Comparison of ENCODE assay signal across 9 cellular contexts in the genomic region with DNA sequence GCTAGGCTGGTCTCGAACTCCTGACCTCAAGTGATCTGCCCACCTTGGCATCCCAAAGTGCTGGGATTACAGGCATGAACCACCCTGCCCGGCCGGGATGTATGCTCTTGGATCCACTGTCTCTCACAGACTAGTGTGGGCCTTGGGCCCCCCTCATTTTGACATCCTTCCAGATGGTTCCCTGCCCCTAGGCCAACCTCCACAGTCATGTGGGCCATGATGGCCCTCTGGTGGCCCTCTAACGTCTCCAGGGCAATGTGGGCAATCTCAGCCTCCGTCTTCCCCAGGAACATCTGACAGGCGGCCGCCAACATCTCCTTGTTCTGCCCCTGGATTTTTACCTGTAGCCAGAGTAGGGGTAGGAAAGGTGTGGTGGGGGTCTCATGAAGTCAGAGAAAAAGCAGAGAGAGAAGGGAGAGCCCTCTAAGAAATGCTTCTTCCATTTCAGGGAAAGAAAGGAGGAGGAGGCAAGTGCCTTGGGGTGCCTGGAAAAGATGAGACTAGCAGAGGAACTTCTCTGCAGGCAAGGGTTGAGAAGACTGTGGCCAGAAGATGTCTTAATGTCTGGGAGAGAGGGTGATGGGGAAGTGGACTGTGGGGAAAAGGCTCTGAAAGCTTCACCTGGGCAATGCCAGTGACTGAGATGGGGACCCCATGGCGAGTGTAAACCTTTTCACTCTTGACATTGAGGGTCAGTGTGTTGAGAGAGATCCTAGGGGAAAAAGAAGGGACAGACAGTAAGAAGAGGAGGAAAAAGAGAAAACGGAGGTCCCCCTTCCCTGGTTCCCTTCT. TPM values are rescaled to one million over a fixed set of nuclear protein-coding genes. Genes with fewer than 3 reads are reported as not detected.
DNase-seq lines count a peak whose midpoint lies in the region; ATAC-seq, FAIRE-seq and TF ChIP-seq lines count a peak whose summit lies in the region.
"Had no signal": no experiment of that assay in that cellular context is flagged by ENCODE, and none has a peak within 500 bp of the region (broad histone marks: within the 10 kb centered on the region; RNA-seq: fewer than 3 reads in every experiment).

No MANE protein-coding gene starts in this region.

- H3K27me3 ChIP-seq in hepatocyte, result no peaks in the 10 kb centered on the region

- intact Hi-C loops in activated CD8-positive, alpha-beta T cell treated with anti-CD3 and anti-CD28 coated beads for 36 hours (cut with micrococcal nuclease), result loop anchor here (5.0 kb wide), 1 partner anchor 46 kb away; no protein-coding TSS in a partner anchor

- H3K4me1 Mint-ChIP-seq in HFFc6 (ENCODE audit: low read depth), result peaks cover 66% of the 10 kb centered on the region
- peaks cover 71% of the 10 kb centered on the region for H3K4me1 Mint-ChIP-seq in activated CD8-positive, alpha-beta T cell treated with anti-CD3 and anti-CD28 coated beads for 36 hours (ENCODE audit: low read depth)
- peaks cover 78% of the 10 kb centered on the region for H3K4me1 Mint-ChIP-seq in stimulated activated effector memory CD8-positive, alpha-beta T cell treated with anti-CD3 and anti-CD28 coated beads, Interleukin-12 subunit alpha, Interleukin-12 subunit beta, amount 100 ng/mL, for 72 hours

- H3K4me3 Mint-ChIP-seq in HFFc6, result peak overlapping the region; percentile 94
- H3K4me3 Mint-ChIP-seq in activated CD8-positive, alpha-beta T cell treated with anti-CD3 and anti-CD28 coated beads for 36 hours, result peak overlapping the region; percentile 99
- H3K4me3 Mint-ChIP-seq in stimulated activated effector memory CD8-positive, alpha-beta T cell treated with anti-CD3 and anti-CD28 coated beads, Interleukin-12 subunit alpha, Interleukin-12 subunit beta, amount 100 ng/mL, for 72 hours, result peak overlapping the region; percentile 98

- no peak overlapping the region for H2AFZ ChIP-seq in hepatocyte

- H3K9me3 ChIP-seq in hepatocyte (ENCODE audit: low read depth), result no peaks in the 10 kb centered on the region

- WGBS in hepatocyte (ENCODE audit: low lambda C conversion rate, missing lambda C conversion rate), result 81% methylated on average over 9 of the region's 9 CpGs

- CTCF ChIA-PET in activated CD8-positive, alpha-beta T cell treated with anti-CD3 and anti-CD28 coated beads for 36 hours (lab: Charles Lee), result interaction anchor here (0.7 to 25.8 kb wide), 6 partner anchors 10 to 257 kb away, joined by 3 to 704 read pairs (median 6); partner anchors contain the start of gene DHX16

- no peaks in the 10 kb centered on the region for H3K36me3 ChIP-seq in hepatocyte (replicated peaks; ENCODE audit: insufficient read depth, low read depth)

- H3K27me3 Mint-ChIP-seq in HFFc6 (ENCODE audit: insufficient read depth), result peaks cover 15% of the 10 kb centered on the region
- no peaks in the 10 kb centered on the region for H3K27me3 Mint-ChIP-seq in activated CD8-positive, alpha-beta T cell treated with anti-CD3 and anti-CD28 coated beads for 36 hours

- H3K4me1 ChIP-seq in hepatocyte (ENCODE audit: insufficient read depth), result peaks cover 9% of the 10 kb centered on the region

- TF ChIP-seq CTCF in HFFc6 (IDR thresholded peaks at IDR 0.05) (peak; percentile 34), hepatocyte (IDR thresholded peaks at IDR 0.05; ENCODE audit: poor library complexity) (no peak)
- peak; percentile 7 for TF ChIP-seq CTCF in activated CD8-positive, alpha-beta T cell treated with anti-CD3 and anti-CD28 coated beads for 36 hours (IDR thresholded peaks at IDR 0.05)

- H3K4me3 ChIP-seq in hepatocyte, result peak overlapping the region; percentile 44

- no peak for FAIRE-seq in H54 (lab: Jason Lieb, UNC)

- peaks cover 67% of the 10 kb centered on the region for H3K79me2 ChIP-seq in hepatocyte

- H3K27ac ChIP-seq in hepatocyte, result peak overlapping the region; percentile 94

- POLR2A ChIA-PET in activated CD8-positive, alpha-beta T cell treated with anti-CD3 and anti-CD28 coated beads for 36 hours (lab: Charles Lee), result interaction anchor here (0.6 to 10.9 kb wide), 19 partner anchors 10 to 283 kb away, joined by 3 to 212 read pairs (median 4); partner anchors contain the start of gene MDC1

- H3K27ac Mint-ChIP-seq in HFFc6, result peak overlapping the region; percentile 93
- H3K27ac Mint-ChIP-seq in activated CD8-positive, alpha-beta T cell treated with anti-CD3 and anti-CD28 coated beads for 36 hours, result peak overlapping the region; percentile 87
- peak overlapping the region; percentile 98 for H3K27ac Mint-ChIP-seq in stimulated activated effector memory CD8-positive, alpha-beta T cell treated with anti-CD3 and anti-CD28 coated beads, Interleukin-12 subunit alpha, Interleukin-12 subunit beta, amount 100 ng/mL, for 72 hours

- no peak for ATAC-seq in activated CD8-positive, alpha-beta T cell treated with anti-CD3 and anti-CD28 coated beads for 36 hours
- ATAC-seq in stimulated activated effector memory CD8-positive, alpha-beta T cell treated with anti-CD3 and anti-CD28 coated beads, Interleukin-12 subunit alpha, Interleukin-12 subunit beta, amount 100 ng/mL, for 72 hours, result no peak
- no peak for ATAC-seq in HG03025 (IDR thresholded peaks at IDR 0.05; ENCODE audit: low FRiP score, unreplicated experiment)

- DNase-seq in HFFc6, result no peak
- peak; percentile 35 for DNase-seq in activated CD8-positive, alpha-beta T cell treated with anti-CD3 and anti-CD28 coated beads for 36 hours
- DNase-seq in hepatocyte (ENCODE audit: low spot score), result no peak
- DNase-seq in stimulated activated effector memory CD8-positive, alpha-beta T cell treated with anti-CD3 and anti-CD28 coated beads, Interleukin-12 subunit alpha, Interleukin-12 subunit beta, amount 100 ng/mL, for 72 hours (ENCODE audit: low spot score in 2 of 2), result no peak
- DNase-seq in NCI-H1105 (lab: John Stamatoyannopoulos, UW), result no peak
- DNase-seq in UCSD-AML1 (lab: John Stamatoyannopoulos, UW; ENCODE audit: unreplicated experiment), result no peak
- DNase-seq in H54 (ENCODE audit: insufficient read length, low spot score), result no peak
- DNase-seq: NCI-H345 had no signal

- no peak for TF ChIP-seq POLR2A in H54 (IDR thresholded peaks at IDR 0.05; ENCODE audit: low read depth, low read length)

- no peaks in the 10 kb centered on the region for H3K9me2 ChIP-seq in hepatocyte (replicated peaks; ENCODE audit: insufficient read depth)

- H4K20me1 ChIP-seq in hepatocyte (ENCODE audit: insufficient read depth, poor library complexity, severe bottlenecking), result no peaks in the 10 kb centered on the region

- H3K4me2 ChIP-seq in hepatocyte, result peak overlapping the region; percentile 92

- no peaks in the 10 kb centered on the region for H3K9me3 Mint-ChIP-seq in HFFc6
- H3K9me3 Mint-ChIP-seq in activated CD8-positive, alpha-beta T cell treated with anti-CD3 and anti-CD28 coated beads for 36 hours, result peaks cover 8% of the 10 kb centered on the region
- no peaks in the 10 kb centered on the region for H3K9me3 Mint-ChIP-seq in stimulated activated effector memory CD8-positive, alpha-beta T cell treated with anti-CD3 and anti-CD28 coated beads, Interleukin-12 subunit alpha, Interleukin-12 subunit beta, amount 100 ng/mL, for 72 hours

- peaks cover 65% of the 10 kb centered on the region for H3K36me3 Mint-ChIP-seq in HFFc6 (ENCODE audit: low read depth)
- H3K36me3 Mint-ChIP-seq in activated CD8-positive, alpha-beta T cell treated with anti-CD3 and anti-CD28 coated beads for 36 hours (ENCODE audit: low read depth), result peaks cover 79% of the 10 kb centered on the region
- peaks cover 91% of the 10 kb centered on the region for H3K36me3 Mint-ChIP-seq in stimulated activated effector memory CD8-positive, alpha-beta T cell treated with anti-CD3 and anti-CD28 coated beads, Interleukin-12 subunit alpha, Interleukin-12 subunit beta, amount 100 ng/mL, for 72 hours

RNA-seq across cellular contexts. Expression of gene FLOT1, which starts 1.3 kb away (rescaled TPM):
- 100 to 1,000 TPM; 218 to 286 (median 236) TPM for total RNA-seq in HFFc6 (2021; fragmentation: NEBNext Ultra II Directional; extraction: Animal tissue kit (Norgen Biotek cat#: 25700))
- total RNA-seq in activated CD8-positive, alpha-beta T cell treated with anti-CD3 and anti-CD28 coated beads for 36 hours, result 100 to 1,000 TPM; 135 TPM
- 93.5 and 103 TPM in 2 replicates for total RNA-seq in hepatocyte
- polyA plus RNA-seq in hepatocyte, result 144 and 148 TPM in 2 replicates

RNA-seq across cellular contexts. Expression of gene IER3, which starts 3.2 kb away (rescaled TPM):
- 10 to 100 TPM; 38.1 to 62.4 (median 60.2) TPM for total RNA-seq in HFFc6 (2021; fragmentation: NEBNext Ultra II Directional; extraction: Animal tissue kit (Norgen Biotek cat#: 25700))
- 100 to 1,000 TPM; 375 to 386 TPM for total RNA-seq in activated CD8-positive, alpha-beta T cell treated with anti-CD3 and anti-CD28 coated beads for 36 hours
- total RNA-seq in hepatocyte, result 173 and 193 TPM in 2 replicates
- polyA plus RNA-seq in hepatocyte, result 158 and 159 TPM in 2 replicates

RNA-seq across cellular contexts. Expression of gene TUBB, which starts 21.0 kb away (rescaled TPM):
- total RNA-seq in HFFc6 (2021; fragmentation: NEBNext Ultra II Directional; extraction: Animal tissue kit (Norgen Biotek cat#: 25700)), result 1,000 to 10,000 TPM; 1,052 to 1,712 (median 1,589) TPM
- 1,000 to 10,000 TPM; 1,556 to 1,579 TPM for total RNA-seq in activated CD8-positive, alpha-beta T cell treated with anti-CD3 and anti-CD28 coated beads for 36 hours
- total RNA-seq in hepatocyte, result 460 and 470 TPM in 2 replicates
- polyA plus RNA-seq in hepatocyte, result 414 and 433 TPM in 2 replicates

RNA-seq across cellular contexts. Expression of gene MDC1, which starts 24.1 kb away (rescaled TPM):
- 10 to 100 TPM; 18.4 to 31.9 (median 28.1) TPM for total RNA-seq in HFFc6 (2021; fragmentation: NEBNext Ultra II Directional; extraction: Animal tissue kit (Norgen Biotek cat#: 25700))
- 10 to 100 TPM; 80.4 to 90.7 TPM for total RNA-seq in activated CD8-positive, alpha-beta T cell treated with anti-CD3 and anti-CD28 coated beads for 36 hours
- 3.3 and 8.7 TPM in 2 replicates for total RNA-seq in hepatocyte
- polyA plus RNA-seq in hepatocyte, result 9.8 and 9.9 TPM in 2 replicates

RNA-seq across cellular contexts. Expression of gene NRM, which starts 50.4 kb away (rescaled TPM):
- 10 to 100 TPM; 16.3 to 35.1 (median 31.1) TPM for total RNA-seq in HFFc6 (2021; fragmentation: NEBNext Ultra II Directional; extraction: Animal tissue kit (Norgen Biotek cat#: 25700))
- 10 to 100 TPM; 21.0 to 22.0 TPM for total RNA-seq in activated CD8-positive, alpha-beta T cell treated with anti-CD3 and anti-CD28 coated beads for 36 hours
- 7.2 and 7.8 TPM in 2 replicates for total RNA-seq in hepatocyte
- 17.2 and 21.0 TPM in 2 replicates for polyA plus RNA-seq in hepatocyte
